25 cellular contexts compared by ENCODE assay signal in genomic region chr15:72063186-72063585, GRCh38.
"Had no signal": no experiment of that assay in that cellular context is flagged by ENCODE, and none has a peak within 500 bp of the region (broad histone marks: within the 10 kb centered on the region; RNA-seq: fewer than 3 reads in every experiment).

No MANE protein-coding gene starts in this region.

- H3K4me1 Mint-ChIP-seq: neural progenitor cell had no signal

- H3K4me3 Mint-ChIP-seq: activated CD4-positive, alpha-beta T cell treated with anti-CD3 and anti-CD28 coated beads for 36 hours; activated CD8-positive, alpha-beta memory T cell treated with anti-CD3 and anti-CD28 coated beads, Interleukin-2, amount 10 ng/mL, durations not matched to agents 7 days and 5 days; activated CD8-positive, alpha-beta T cell treated with anti-CD3 and anti-CD28 coated beads, Interleukin-2, amount 10 ng/mL, durations not matched to agents 7 days and 5 days; activated naive CD8-positive, alpha-beta T cell; activated T-cell treated with anti-CD3 and anti-CD28 coated beads, Interleukin-2, amount 50 U/mL, for 72 hours; brain; endodermal cell; memory B cell; naive thymus-derived CD8-positive, alpha-beta T cell; neural progenitor cell had no signal

- H3K36me3 ChIP-seq: adrenal gland, ascending aorta, esophagus muscularis mucosa, neural progenitor cell, spleen, suprapubic skin, upper lobe of right lung had no signal

- H3K4me1 ChIP-seq: adrenal gland, upper lobe of right lung had no signal

- H3K4me3 ChIP-seq: adrenal gland, ascending aorta, esophagus muscularis mucosa, neural progenitor cell, spleen, suprapubic skin, tibial artery, upper lobe of right lung had no signal

- H3K9me3 ChIP-seq: adrenal gland, esophagus muscularis mucosa, suprapubic skin, tibial artery, upper lobe of right lung had no signal

- DNase-seq: activated CD4-positive, alpha-beta T cell treated with anti-CD3 and anti-CD28 coated beads for 36 hours; activated CD4-positive, CD25-positive, alpha-beta regulatory T cell; activated CD8-positive, alpha-beta memory T cell treated with anti-CD3 and anti-CD28 coated beads, Interleukin-2, amount 10 ng/mL, durations not matched to agents 7 days and 5 days; activated CD8-positive, alpha-beta T cell treated with anti-CD3 and anti-CD28 coated beads, Interleukin-2, amount 10 ng/mL, durations not matched to agents 7 days and 5 days; activated effector memory CD4-positive, alpha-beta T cell treated with Interleukin-2 at 50 U/mL for 16 hours; activated naive CD4-positive, alpha-beta T cell treated with Interleukin-2 at 50 U/mL for 16 hours; activated T-cell treated with anti-CD3 and anti-CD28 coated beads, Interleukin-2, amount 50 U/mL, for 72 hours; adrenal gland; endodermal cell; head of caudate nucleus; hippocampal formation; naive thymus-derived CD8-positive, alpha-beta T cell; right cardiac atrium; spleen; stimulated activated naive CD4-positive, alpha-beta T cell; T-helper 1 cell; tibial artery; upper lobe of right lung had no signal

- H3K36me3 Mint-ChIP-seq: neural progenitor cell had no signal

- H2AFZ ChIP-seq: neural progenitor cell had no signal

- H3K27me3 ChIP-seq: adrenal gland, ascending aorta, esophagus muscularis mucosa, neural progenitor cell, spleen, suprapubic skin, tibial artery, upper lobe of right lung had no signal

- H3K27me3 Mint-ChIP-seq: activated CD4-positive, alpha-beta T cell treated with anti-CD3 and anti-CD28 coated beads for 36 hours; activated CD8-positive, alpha-beta memory T cell treated with anti-CD3 and anti-CD28 coated beads, Interleukin-2, amount 10 ng/mL, durations not matched to agents 7 days and 5 days; activated naive CD8-positive, alpha-beta T cell; brain; memory B cell; naive thymus-derived CD8-positive, alpha-beta T cell had no signal

- H3K9ac ChIP-seq: neural progenitor cell had no signal

- H3K9me3 Mint-ChIP-seq: endodermal cell had no signal

- H3K27ac Mint-ChIP-seq: activated CD4-positive, alpha-beta T cell treated with anti-CD3 and anti-CD28 coated beads for 36 hours; activated CD8-positive, alpha-beta memory T cell treated with anti-CD3 and anti-CD28 coated beads, Interleukin-2, amount 10 ng/mL, durations not matched to agents 7 days and 5 days; activated CD8-positive, alpha-beta T cell treated with anti-CD3 and anti-CD28 coated beads, Interleukin-2, amount 10 ng/mL, durations not matched to agents 7 days and 5 days; activated naive CD8-positive, alpha-beta T cell; activated T-cell treated with anti-CD3 and anti-CD28 coated beads, Interleukin-2, amount 50 U/mL, for 72 hours; brain; endodermal cell; memory B cell; naive thymus-derived CD8-positive, alpha-beta T cell; neural progenitor cell had no signal

- H3K4me2 ChIP-seq: neural progenitor cell had no signal

- H3K27ac ChIP-seq: adrenal gland, ascending aorta, esophagus muscularis mucosa, neural progenitor cell, spleen, suprapubic skin, tibial artery, upper lobe of right lung had no signal
